Comparison of ENCODE assay signal across 1 cellular context in the genomic region with DNA sequence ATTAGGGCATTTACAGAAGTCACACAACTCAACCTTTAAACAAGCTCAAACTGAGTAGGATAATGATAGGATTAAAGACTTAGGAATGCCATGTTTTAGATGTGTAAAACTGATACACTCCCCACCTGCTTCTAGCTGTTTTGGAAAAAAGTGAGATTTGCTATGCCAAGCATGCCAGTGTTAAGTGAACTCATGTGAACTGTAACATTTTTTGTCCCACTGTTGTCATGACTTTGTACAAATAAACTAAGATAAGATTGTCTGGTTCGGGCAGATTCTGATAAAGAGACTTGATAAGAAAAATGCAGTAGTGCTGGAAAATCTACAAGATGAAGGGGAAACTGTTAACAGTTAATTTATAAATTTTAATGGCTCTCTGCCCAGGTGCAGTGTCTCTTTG.
TF ChIP-seq lines count a peak whose summit lies in the region.

No MANE protein-coding gene starts in this region.

TF ChIP-seq in WTC11, 78 proteins besides CTCF, POLR2A, EP300 and RAD21 (continued from another document):
- TF ChIP-seq, protein P1, sequence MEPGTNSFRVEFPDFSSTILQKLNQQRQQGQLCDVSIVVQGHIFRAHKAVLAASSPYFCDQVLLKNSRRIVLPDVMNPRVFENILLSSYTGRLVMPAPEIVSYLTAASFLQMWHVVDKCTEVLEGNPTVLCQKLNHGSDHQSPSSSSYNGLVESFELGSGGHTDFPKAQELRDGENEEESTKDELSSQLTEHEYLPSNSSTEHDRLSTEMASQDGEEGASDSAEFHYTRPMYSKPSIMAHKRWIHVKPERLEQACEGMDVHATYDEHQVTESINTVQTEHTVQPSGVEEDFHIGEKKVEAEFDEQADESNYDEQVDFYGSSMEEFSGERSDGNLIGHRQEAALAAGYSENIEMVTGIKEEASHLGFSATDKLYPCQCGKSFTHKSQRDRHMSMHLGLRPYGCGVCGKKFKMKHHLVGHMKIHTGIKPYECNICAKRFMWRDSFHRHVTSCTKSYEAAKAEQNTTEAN (CRISPR knock-in tag; IDR thresholded peaks at IDR 0.05) = no peak
- TF ChIP-seq, protein P2, sequence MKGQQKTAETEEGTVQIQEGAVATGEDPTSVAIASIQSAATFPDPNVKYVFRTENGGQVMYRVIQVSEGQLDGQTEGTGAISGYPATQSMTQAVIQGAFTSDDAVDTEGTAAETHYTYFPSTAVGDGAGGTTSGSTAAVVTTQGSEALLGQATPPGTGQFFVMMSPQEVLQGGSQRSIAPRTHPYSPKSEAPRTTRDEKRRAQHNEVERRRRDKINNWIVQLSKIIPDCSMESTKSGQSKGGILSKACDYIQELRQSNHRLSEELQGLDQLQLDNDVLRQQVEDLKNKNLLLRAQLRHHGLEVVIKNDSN (CRISPR knock-in tag; IDR thresholded peaks at IDR 0.05) = no peak
- TF ChIP-seq, protein P3, sequence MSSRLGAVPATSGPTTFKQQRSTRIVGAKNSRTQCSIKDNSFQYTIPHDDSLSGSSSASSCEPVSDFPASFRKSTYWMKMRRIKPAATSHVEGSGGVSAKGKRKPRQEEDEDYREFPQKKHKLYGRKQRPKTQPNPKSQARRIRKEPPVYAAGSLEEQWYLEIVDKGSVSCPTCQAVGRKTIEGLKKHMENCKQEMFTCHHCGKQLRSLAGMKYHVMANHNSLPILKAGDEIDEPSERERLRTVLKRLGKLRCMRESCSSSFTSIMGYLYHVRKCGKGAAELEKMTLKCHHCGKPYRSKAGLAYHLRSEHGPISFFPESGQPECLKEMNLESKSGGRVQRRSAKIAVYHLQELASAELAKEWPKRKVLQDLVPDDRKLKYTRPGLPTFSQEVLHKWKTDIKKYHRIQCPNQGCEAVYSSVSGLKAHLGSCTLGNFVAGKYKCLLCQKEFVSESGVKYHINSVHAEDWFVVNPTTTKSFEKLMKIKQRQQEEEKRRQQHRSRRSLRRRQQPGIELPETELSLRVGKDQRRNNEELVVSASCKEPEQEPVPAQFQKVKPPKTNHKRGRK (CRISPR knock-in tag; IDR thresholded peaks at IDR 0.05; ENCODE audit: borderline replicate concordance) = no peak
- TF ChIP-seq, protein P4, sequence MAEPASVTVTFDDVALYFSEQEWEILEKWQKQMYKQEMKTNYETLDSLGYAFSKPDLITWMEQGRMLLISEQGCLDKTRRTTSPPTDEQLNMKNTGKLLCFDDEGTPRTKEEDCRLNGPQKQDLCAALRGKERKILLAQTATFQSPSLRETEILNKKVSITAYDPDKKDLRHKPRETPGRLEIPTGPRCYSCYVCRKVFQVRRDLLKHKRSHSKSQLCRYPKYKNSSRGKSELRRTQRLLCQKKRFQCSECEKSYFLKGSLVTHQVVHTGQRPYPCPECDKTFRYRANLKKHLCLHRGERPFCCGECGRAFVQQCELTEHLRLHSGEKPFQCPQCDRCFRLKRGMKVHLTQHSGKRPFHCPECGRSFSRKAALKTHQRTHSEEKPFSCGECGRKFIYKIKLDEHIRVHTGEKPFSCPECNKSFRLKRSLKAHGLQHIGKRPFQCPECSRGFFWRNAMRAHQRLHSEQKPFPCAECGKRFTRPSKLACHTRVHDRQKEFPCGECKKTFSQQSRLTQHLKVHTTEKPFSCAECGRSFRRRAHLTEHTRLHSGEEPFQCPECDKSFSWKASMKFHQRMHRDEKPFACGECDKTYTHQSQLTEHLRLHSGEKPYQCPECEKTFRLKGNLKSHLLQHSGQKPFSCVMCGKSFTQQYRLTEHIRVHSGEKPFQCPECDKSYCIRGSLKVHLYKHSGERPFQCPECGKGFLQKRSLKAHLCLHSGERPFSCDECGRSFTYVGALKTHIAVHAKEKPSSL (CRISPR knock-in tag; conservative IDR thresholded peaks at IDR 0.05) = no peak
- no peak for TF ChIP-seq ZBTB21 (CRISPR knock-in tag; IDR thresholded peaks at IDR 0.05; ENCODE audit: borderline replicate concordance)
